ENCODE assay signal across 1 cellular context in the genomic region with DNA sequence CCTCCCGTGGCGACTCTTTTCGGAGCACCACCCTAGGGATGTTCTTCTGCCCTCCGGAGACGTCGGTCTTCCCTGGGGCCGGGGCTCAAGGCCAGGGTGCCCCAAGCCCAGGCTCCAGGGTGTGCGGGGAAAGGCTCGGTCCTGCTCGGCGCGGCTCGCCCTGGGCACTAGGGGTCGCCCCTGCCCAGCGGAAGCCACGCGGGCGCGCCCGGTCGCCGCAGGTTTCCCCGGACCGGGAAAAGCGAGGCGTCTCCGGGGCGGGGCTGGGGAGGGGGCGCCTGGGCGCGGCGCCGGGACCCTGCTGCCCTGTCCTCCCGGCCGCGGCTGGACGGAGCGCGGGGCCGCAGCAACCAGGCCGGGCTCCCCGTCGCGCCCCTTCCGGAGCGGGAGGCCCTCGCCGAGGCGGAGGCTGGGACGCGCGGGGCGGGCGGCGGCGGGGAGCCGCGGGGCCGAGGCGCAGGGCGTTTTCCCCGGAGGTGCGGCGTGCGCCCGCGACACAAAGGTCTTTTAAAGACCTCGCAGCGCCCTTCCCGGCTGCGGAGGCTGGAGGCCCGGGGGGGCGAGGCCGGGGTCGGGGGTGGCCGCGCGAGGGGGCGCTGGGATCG.
TF ChIP-seq lines count a peak whose summit lies in the region.

No MANE protein-coding gene starts in this region.

TF ChIP-seq in K562, 482 proteins besides CTCF, POLR2A, EP300 and RAD21 (continued from another document and continues in another):
- TF ChIP-seq, protein P1, sequence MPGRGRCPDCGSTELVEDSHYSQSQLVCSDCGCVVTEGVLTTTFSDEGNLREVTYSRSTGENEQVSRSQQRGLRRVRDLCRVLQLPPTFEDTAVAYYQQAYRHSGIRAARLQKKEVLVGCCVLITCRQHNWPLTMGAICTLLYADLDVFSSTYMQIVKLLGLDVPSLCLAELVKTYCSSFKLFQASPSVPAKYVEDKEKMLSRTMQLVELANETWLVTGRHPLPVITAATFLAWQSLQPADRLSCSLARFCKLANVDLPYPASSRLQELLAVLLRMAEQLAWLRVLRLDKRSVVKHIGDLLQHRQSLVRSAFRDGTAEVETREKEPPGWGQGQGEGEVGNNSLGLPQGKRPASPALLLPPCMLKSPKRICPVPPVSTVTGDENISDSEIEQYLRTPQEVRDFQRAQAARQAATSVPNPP (IDR thresholded peaks at IDR 0.05; ENCODE audit: borderline replicate concordance, insufficient read depth, insufficient read length), result no peak
- TF ChIP-seq, protein P2, sequence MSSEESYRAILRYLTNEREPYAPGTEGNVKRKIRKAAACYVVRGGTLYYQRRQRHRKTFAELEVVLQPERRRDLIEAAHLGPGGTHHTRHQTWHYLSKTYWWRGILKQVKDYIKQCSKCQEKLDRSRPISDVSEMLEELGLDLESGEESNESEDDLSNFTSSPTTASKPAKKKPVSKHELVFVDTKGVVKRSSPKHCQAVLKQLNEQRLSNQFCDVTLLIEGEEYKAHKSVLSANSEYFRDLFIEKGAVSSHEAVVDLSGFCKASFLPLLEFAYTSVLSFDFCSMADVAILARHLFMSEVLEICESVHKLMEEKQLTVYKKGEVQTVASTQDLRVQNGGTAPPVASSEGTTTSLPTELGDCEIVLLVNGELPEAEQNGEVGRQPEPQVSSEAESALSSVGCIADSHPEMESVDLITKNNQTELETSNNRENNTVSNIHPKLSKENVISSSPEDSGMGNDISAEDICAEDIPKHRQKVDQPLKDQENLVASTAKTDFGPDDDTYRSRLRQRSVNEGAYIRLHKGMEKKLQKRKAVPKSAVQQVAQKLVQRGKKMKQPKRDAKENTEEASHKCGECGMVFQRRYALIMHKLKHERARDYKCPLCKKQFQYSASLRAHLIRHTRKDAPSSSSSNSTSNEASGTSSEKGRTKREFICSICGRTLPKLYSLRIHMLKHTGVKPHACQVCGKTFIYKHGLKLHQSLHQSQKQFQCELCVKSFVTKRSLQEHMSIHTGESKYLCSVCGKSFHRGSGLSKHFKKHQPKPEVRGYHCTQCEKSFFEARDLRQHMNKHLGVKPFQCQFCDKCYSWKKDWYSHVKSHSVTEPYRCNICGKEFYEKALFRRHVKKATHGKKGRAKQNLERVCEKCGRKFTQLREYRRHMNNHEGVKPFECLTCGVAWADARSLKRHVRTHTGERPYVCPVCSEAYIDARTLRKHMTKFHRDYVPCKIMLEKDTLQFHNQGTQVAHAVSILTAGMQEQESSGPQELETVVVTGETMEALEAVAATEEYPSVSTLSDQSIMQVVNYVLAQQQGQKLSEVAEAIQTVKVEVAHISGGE (CRISPR knock-in tag; IDR thresholded peaks at IDR 0.05), result peak in 1 of 3 experiments; percentile 65; a peak in 2 of 6 replicates
- peak in 1 of 2 experiments; percentile 79; a peak in 2 of 4 replicates for TF ChIP-seq NONO (IDR thresholded peaks at IDR 0.05; ENCODE audit: low read depth in 2 of 2, low read length in 1 of 2)
- TF ChIP-seq, protein P3, sequence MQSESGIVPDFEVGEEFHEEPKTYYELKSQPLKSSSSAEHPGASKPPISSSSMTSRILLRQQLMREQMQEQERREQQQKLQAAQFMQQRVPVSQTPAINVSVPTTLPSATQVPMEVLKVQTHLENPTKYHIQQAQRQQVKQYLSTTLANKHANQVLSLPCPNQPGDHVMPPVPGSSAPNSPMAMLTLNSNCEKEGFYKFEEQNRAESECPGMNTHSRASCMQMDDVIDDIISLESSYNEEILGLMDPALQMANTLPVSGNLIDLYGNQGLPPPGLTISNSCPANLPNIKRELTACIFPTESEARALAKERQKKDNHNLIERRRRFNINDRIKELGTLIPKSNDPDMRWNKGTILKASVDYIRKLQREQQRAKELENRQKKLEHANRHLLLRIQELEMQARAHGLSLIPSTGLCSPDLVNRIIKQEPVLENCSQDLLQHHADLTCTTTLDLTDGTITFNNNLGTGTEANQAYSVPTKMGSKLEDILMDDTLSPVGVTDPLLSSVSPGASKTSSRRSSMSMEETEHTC (IDR thresholded peaks at IDR 0.05), result no peak
- no peak for TF ChIP-seq MEF2A (IDR thresholded peaks at IDR 0.05; ENCODE audit: control insufficient read depth, low read depth, low read length)
- TF ChIP-seq BHLHE40 (IDR thresholded peaks at IDR 0.05; ENCODE audit: low read length), result no peak
- no peak for TF ChIP-seq KAT2B (IDR thresholded peaks at IDR 0.05; ENCODE audit: low read depth, low read length)
- TF ChIP-seq NFRKB (IDR thresholded peaks at IDR 0.05; ENCODE audit: low read depth), result no peak
- TF ChIP-seq TAF1 (IDR thresholded peaks at IDR 0.05; ENCODE audit: control insufficient read depth, extremely low read depth, insufficient read depth, low read length, severe bottlenecking), result no peak
- no peak for TF ChIP-seq GTF2E2 (tag; IDR thresholded peaks at IDR 0.05)
- no peak for TF ChIP-seq TFAM (CRISPR knock-in tag; conservative IDR thresholded peaks at IDR 0.05)
- no peak for TF ChIP-seq MYNN (IDR thresholded peaks at IDR 0.05)
- TF ChIP-seq MYNN (CRISPR knock-in tag; IDR thresholded peaks at IDR 0.05), result no peak
- TF ChIP-seq SP1 (CRISPR knock-in tag; IDR thresholded peaks at IDR 0.05), result no peak
- TF ChIP-seq CEBPG (CRISPR knock-in tag; IDR thresholded peaks at IDR 0.05), result no peak
- no peak for TF ChIP-seq CEBPG (tag; conservative IDR thresholded peaks at IDR 0.05 in 1 of 2, IDR thresholded peaks at IDR 0.05 in 1 of 2)
- 0 out of 2 replicates have a peak, but pooled peaks have one; percentile 33 for TF ChIP-seq ETV5 (CRISPR knock-in tag; IDR thresholded peaks at IDR 0.05; ENCODE audit: low read depth)
- TF ChIP-seq, protein P4, sequence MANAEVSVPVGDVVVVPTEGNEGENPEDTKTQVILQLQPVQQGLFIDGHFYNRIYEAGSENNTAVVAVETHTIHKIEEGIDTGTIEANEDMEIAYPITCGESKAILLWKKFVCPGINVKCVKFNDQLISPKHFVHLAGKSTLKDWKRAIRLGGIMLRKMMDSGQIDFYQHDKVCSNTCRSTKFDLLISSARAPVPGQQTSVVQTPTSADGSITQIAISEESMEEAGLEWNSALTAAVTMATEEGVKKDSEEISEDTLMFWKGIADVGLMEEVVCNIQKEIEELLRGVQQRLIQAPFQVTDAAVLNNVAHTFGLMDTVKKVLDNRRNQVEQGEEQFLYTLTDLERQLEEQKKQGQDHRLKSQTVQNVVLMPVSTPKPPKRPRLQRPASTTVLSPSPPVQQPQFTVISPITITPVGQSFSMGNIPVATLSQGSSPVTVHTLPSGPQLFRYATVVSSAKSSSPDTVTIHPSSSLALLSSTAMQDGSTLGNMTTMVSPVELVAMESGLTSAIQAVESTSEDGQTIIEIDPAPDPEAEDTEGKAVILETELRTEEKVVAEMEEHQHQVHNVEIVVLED (CRISPR knock-in tag; IDR thresholded peaks at IDR 0.05), result no peak
- no peak for TF ChIP-seq KAT7 (CRISPR knock-in tag; IDR thresholded peaks at IDR 0.05; ENCODE audit: borderline replicate concordance)
- no peak for TF ChIP-seq STAT5B (CRISPR knock-in tag; IDR thresholded peaks at IDR 0.05)
- TF ChIP-seq HDAC2 (IDR thresholded peaks at IDR 0.05), result no peak
- TF ChIP-seq, protein P5, sequence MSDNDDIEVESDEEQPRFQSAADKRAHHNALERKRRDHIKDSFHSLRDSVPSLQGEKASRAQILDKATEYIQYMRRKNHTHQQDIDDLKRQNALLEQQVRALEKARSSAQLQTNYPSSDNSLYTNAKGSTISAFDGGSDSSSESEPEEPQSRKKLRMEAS (CRISPR knock-in tag; IDR thresholded peaks at IDR 0.05), result 0 out of 2 replicates have a peak, but pooled peaks have one; percentile 17
- peak; percentile 50; the same call in 1 of the 2 replicates for TF ChIP-seq SMC3 (conservative IDR thresholded peaks at IDR 0.05; ENCODE audit: insufficient read depth, low read depth, low read length)
- TF ChIP-seq ZNF717 (CRISPR knock-in tag; IDR thresholded peaks at IDR 0.05), result no peak
- TF ChIP-seq, protein P6, sequence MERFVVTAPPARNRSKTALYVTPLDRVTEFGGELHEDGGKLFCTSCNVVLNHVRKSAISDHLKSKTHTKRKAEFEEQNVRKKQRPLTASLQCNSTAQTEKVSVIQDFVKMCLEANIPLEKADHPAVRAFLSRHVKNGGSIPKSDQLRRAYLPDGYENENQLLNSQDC (CRISPR knock-in tag; IDR thresholded peaks at IDR 0.05), result no peak
- peak; percentile 84; the same call in 1 of the 2 replicates for TF ChIP-seq STAG1 (CRISPR knock-in tag; IDR thresholded peaks at IDR 0.05; ENCODE audit: borderline replicate concordance)
- TF ChIP-seq, protein P7, sequence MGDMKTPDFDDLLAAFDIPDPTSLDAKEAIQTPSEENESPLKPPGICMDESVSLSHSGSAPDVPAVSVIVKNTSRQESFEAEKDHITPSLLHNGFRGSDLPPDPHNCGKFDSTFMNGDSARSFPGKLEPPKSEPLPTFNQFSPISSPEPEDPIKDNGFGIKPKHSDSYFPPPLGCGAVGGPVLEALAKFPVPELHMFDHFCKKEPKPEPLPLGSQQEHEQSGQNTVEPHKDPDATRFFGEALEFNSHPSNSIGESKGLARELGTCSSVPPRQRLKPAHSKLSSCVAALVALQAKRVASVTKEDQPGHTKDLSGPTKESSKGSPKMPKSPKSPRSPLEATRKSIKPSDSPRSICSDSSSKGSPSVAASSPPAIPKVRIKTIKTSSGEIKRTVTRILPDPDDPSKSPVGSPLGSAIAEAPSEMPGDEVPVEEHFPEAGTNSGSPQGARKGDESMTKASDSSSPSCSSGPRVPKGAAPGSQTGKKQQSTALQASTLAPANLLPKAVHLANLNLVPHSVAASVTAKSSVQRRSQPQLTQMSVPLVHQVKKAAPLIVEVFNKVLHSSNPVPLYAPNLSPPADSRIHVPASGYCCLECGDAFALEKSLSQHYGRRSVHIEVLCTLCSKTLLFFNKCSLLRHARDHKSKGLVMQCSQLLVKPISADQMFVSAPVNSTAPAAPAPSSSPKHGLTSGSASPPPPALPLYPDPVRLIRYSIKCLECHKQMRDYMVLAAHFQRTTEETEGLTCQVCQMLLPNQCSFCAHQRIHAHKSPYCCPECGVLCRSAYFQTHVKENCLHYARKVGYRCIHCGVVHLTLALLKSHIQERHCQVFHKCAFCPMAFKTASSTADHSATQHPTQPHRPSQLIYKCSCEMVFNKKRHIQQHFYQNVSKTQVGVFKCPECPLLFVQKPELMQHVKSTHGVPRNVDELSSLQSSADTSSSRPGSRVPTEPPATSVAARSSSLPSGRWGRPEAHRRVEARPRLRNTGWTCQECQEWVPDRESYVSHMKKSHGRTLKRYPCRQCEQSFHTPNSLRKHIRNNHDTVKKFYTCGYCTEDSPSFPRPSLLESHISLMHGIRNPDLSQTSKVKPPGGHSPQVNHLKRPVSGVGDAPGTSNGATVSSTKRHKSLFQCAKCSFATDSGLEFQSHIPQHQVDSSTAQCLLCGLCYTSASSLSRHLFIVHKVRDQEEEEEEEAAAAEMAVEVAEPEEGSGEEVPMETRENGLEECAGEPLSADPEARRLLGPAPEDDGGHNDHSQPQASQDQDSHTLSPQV (IDR thresholded peaks at IDR 0.05), result peak; percentile 61; the same call in 1 of the 2 replicates
- TF ChIP-seq POLR2G (IDR thresholded peaks at IDR 0.05; ENCODE audit: low read depth, low read length), result peak; percentile 64
- no peak for TF ChIP-seq HNRNPL (IDR thresholded peaks at IDR 0.05; ENCODE audit: low read depth, low read length)
- TF ChIP-seq, protein P8, sequence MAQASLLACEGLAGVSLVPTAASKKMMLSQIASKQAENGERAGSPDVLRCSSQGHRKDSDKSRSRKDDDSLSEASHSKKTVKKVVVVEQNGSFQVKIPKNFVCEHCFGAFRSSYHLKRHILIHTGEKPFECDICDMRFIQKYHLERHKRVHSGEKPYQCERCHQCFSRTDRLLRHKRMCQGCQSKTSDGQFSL (CRISPR knock-in tag; IDR thresholded peaks at IDR 0.05), result no peak
- TF ChIP-seq, protein P8 (tag; IDR thresholded peaks at IDR 0.05), result no peak
- TF ChIP-seq RBM14 (IDR thresholded peaks at IDR 0.05; ENCODE audit: borderline replicate concordance, insufficient read depth, low read depth, low read length), result no peak
- 0 out of 2 replicates have a peak, but pooled peaks have one; percentile 38 for TF ChIP-seq ZKSCAN1 (IDR thresholded peaks at IDR 0.05; ENCODE audit: low read depth, low read length)
- TF ChIP-seq, protein P9, sequence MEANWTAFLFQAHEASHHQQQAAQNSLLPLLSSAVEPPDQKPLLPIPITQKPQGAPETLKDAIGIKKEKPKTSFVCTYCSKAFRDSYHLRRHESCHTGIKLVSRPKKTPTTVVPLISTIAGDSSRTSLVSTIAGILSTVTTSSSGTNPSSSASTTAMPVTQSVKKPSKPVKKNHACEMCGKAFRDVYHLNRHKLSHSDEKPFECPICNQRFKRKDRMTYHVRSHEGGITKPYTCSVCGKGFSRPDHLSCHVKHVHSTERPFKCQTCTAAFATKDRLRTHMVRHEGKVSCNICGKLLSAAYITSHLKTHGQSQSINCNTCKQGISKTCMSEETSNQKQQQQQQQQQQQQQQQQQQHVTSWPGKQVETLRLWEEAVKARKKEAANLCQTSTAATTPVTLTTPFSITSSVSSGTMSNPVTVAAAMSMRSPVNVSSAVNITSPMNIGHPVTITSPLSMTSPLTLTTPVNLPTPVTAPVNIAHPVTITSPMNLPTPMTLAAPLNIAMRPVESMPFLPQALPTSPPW (CRISPR knock-in tag; IDR thresholded peaks at IDR 0.05), result peak; percentile 72
- no peak for TF ChIP-seq SP2 (IDR thresholded peaks at IDR 0.05; ENCODE audit: extremely low read depth, low read depth, low read length, poor library complexity, severe bottlenecking)
- TF ChIP-seq BCOR (IDR thresholded peaks at IDR 0.05), result no peak
- TF ChIP-seq GABPB2 (CRISPR knock-in tag; conservative IDR thresholded peaks at IDR 0.05), result no peak
- no peak for TF ChIP-seq BCL6 (CRISPR knock-in tag; IDR thresholded peaks at IDR 0.05)
- TF ChIP-seq ZNF830 (CRISPR knock-in tag; IDR thresholded peaks at IDR 0.05), result no peak
- peak; percentile 33; the same call in 1 of the 2 replicates for TF ChIP-seq MTA3 (IDR thresholded peaks at IDR 0.05; ENCODE audit: borderline replicate concordance)
- no peak for TF ChIP-seq FOXK2 (conservative IDR thresholded peaks at IDR 0.05 in 1 of 2, IDR thresholded peaks at IDR 0.05 in 1 of 2; ENCODE audit: low read depth in 2 of 2)
- no peak for TF ChIP-seq NFIX (CRISPR knock-in tag; IDR thresholded peaks at IDR 0.05; ENCODE audit: low read depth)
- no peak for TF ChIP-seq KLF10 (CRISPR knock-in tag; IDR thresholded peaks at IDR 0.05)
